ENCODE assay signal across 10 cellular contexts in the genomic region with DNA sequence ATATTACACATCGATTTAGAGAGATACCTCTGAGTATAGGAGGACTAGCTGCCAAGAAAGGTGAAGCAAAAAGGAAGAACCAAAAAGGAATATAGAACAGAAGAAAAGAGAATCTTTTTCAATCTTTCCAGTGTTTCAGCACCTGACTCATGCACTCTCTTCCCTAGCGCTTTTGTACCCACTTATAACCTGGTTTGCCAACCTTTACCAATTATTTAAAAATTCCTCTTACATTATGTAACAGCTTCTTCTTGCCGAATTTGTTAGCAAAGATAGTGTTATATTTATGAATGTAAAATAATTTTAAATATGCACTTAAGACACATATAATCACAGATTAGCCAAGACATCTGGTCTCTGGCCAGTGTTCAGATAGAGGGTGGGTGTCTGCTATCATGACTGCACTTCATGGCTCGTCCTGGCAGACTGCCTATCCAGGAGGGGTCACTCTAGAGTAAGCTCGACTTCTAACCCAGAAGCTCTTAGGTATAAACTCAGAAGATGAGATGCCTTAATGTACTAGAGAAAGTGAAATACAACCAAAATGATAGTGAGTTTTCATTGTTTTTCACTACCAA.
A peak's percentile ranks its signal among the peaks of the same experiment; 100 is the strongest.
DNase-seq lines count a peak whose midpoint lies in the region; ATAC-seq and TF ChIP-seq lines count a peak whose summit lies in the region.
"Had no signal": no experiment of that assay in that cellular context is flagged by ENCODE, and none has a peak within 500 bp of the region (broad histone marks: within the 10 kb centered on the region; RNA-seq: fewer than 3 reads in every experiment).

No MANE protein-coding gene starts in this region.

- 39% methylated on average over 5 of the region's 5 CpGs for WGBS in suprapubic skin

- no peak for TF ChIP-seq POLR2A in suprapubic skin (IDR thresholded peaks at IDR 0.05)

- no peaks in the 10 kb centered on the region for H3K79me2 ChIP-seq in DOHH2 (ENCODE audit: control insufficient read depth, low read length)

- H3K27me3 ChIP-seq in DOHH2 (ENCODE audit: control insufficient read depth, low read length) (no peaks in the 10 kb centered on the region), suprapubic skin (no peaks in the 10 kb centered on the region)

- in situ Hi-C loops in astrocyte of the cerebellum (cut with HindIII; ENCODE audit: low sequenced_read_pairs) = no loop called here

- H3K9me2 ChIP-seq in DOHH2 (replicated peaks; ENCODE audit: control insufficient read depth, low read length) = no peaks in the 10 kb centered on the region

- no peak overlapping the region for H3K4me3 ChIP-seq in DOHH2 (ENCODE audit: low read length)
- no peak overlapping the region for H3K4me3 ChIP-seq in astrocyte of the cerebellum (ENCODE audit: low read depth, low read length)
- no peak overlapping the region for H3K4me3 ChIP-seq in suprapubic skin
- H3K4me3 ChIP-seq: smooth muscle cell had no signal

- POLR2A ChIA-PET in activated CD4-positive, alpha-beta memory T cell treated with anti-CD3 and anti-CD28 coated beads for 36 hours (lab: Charles Lee) = no interaction called here

- H3K9me3 ChIP-seq in DOHH2 (ENCODE audit: control insufficient read depth, insufficient read depth, low read length) = no peaks in the 10 kb centered on the region
- H3K9me3 ChIP-seq in suprapubic skin = no peaks in the 10 kb centered on the region

- no peaks in the 10 kb centered on the region for H3K9me3 Mint-ChIP-seq in activated CD4-positive, alpha-beta memory T cell treated with anti-CD3 and anti-CD28 coated beads for 36 hours
- H3K9me3 Mint-ChIP-seq: dendritic cell treated with granulocyte-macrophage colony-stimulating factor and Interleukin-4, amounts not matched to agents 40 ng/mL and 50 ng/mL, for 4 days had no signal

- H3K27ac ChIP-seq in DOHH2 (ENCODE audit: low read depth, low read length) = no peak overlapping the region
- no peak overlapping the region for H3K27ac ChIP-seq in suprapubic skin

- TF ChIP-seq CTCF in DOHH2 (IDR thresholded peaks at IDR 0.05; ENCODE audit: low read depth, low read length, poor library complexity, severe bottlenecking) = peak; percentile 50
- peak; percentile 28 for TF ChIP-seq CTCF in astrocyte of the cerebellum (IDR thresholded peaks at IDR 0.05; ENCODE audit: low read depth, low read length, missing control alignments)
- no peak for TF ChIP-seq CTCF in suprapubic skin (IDR thresholded peaks at IDR 0.05)

- ATAC-seq in left lobe of liver = peak; percentile 71

- H3K4me1 Mint-ChIP-seq in activated CD4-positive, alpha-beta memory T cell treated with anti-CD3 and anti-CD28 coated beads for 36 hours (ENCODE audit: low read depth) = peaks cover under 1% of the 10 kb centered on the region

- H3K4me2 ChIP-seq in DOHH2 (ENCODE audit: low read length) = no peak overlapping the region
- H3K4me2 ChIP-seq: smooth muscle cell had no signal

- no peak overlapping the region for H3K4me3 Mint-ChIP-seq in activated CD4-positive, alpha-beta memory T cell treated with anti-CD3 and anti-CD28 coated beads for 36 hours
- H3K4me3 Mint-ChIP-seq: dendritic cell treated with granulocyte-macrophage colony-stimulating factor and Interleukin-4, amounts not matched to agents 40 ng/mL and 50 ng/mL, for 4 days had no signal

- peaks cover 5% of the 10 kb centered on the region; the same call in 1 of the 2 replicates for H3F3A ChIP-seq in DOHH2 (ENCODE audit: control insufficient read depth, insufficient read depth)

- CTCF ChIA-PET in activated CD4-positive, alpha-beta memory T cell treated with anti-CD3 and anti-CD28 coated beads for 36 hours (lab: Charles Lee) = interaction anchor here (1.4 kb wide), 1 partner anchor 21 kb away, joined by 3 read pairs; no protein-coding TSS in a partner anchor

- H3K4me1 ChIP-seq in DOHH2 (ENCODE audit: control insufficient read depth, low read length) (no peaks in the 10 kb centered on the region), suprapubic skin (peaks cover 14% of the 10 kb centered on the region)

- H4K20me1 ChIP-seq in DOHH2 (ENCODE audit: control insufficient read depth, insufficient read depth, low read depth, low read length) = no peaks in the 10 kb centered on the region

- no peak for TF ChIP-seq EP300 in suprapubic skin (IDR thresholded peaks at IDR 0.05)

- peak; percentile 29 for DNase-seq in HT1080 (ENCODE audit: low read depth)
- DNase-seq in astrocyte of the cerebellum (ENCODE audit: low read depth) = no peak
- DNase-seq in left lobe of liver (ENCODE audit: low spot score) = peak; percentile 54
- DNase-seq in NCI-H446 treated with DMSO at 0.1 percent for 48 hours (lab: John Stamatoyannopoulos, UW) = no peak
- DNase-seq in suprapubic skin (ENCODE audit: low spot score in 2 of 2) = no peak
- no peak for DNase-seq in SHP77 (lab: John Stamatoyannopoulos, UW)
- DNase-seq in activated CD4-positive, alpha-beta memory T cell treated with anti-CD3 and anti-CD28 coated beads for 36 hours = no peak

- H3K27me3 Mint-ChIP-seq in activated CD4-positive, alpha-beta memory T cell treated with anti-CD3 and anti-CD28 coated beads for 36 hours = no peaks in the 10 kb centered on the region
- H3K27me3 Mint-ChIP-seq: dendritic cell treated with granulocyte-macrophage colony-stimulating factor and Interleukin-4, amounts not matched to agents 40 ng/mL and 50 ng/mL, for 4 days had no signal

- H3K36me3 Mint-ChIP-seq in activated CD4-positive, alpha-beta memory T cell treated with anti-CD3 and anti-CD28 coated beads for 36 hours = peaks cover 7% of the 10 kb centered on the region

- H3K27ac Mint-ChIP-seq in activated CD4-positive, alpha-beta memory T cell treated with anti-CD3 and anti-CD28 coated beads for 36 hours = no peak overlapping the region
- H3K27ac Mint-ChIP-seq: dendritic cell treated with granulocyte-macrophage colony-stimulating factor and Interleukin-4, amounts not matched to agents 40 ng/mL and 50 ng/mL, for 4 days had no signal

- intact Hi-C loops in activated CD4-positive, alpha-beta memory T cell treated with anti-CD3 and anti-CD28 coated beads for 36 hours (cut with micrococcal nuclease) = no loop called here

- H3K36me3 ChIP-seq in DOHH2 (ENCODE audit: control insufficient read depth, low read length) = peaks cover 5% of the 10 kb centered on the region
- H3K36me3 ChIP-seq in suprapubic skin = peaks cover under 1% of the 10 kb centered on the region

Comparison
In these comparisons a context has a peak if more than half of its experiments do, and no peak if none do; other contexts are left out.
1. CTCF ChIP-seq: peak in DOHH2 (single experiment) and astrocyte of the cerebellum (single experiment); none in suprapubic skin (0 of 2).
2. DNase-seq: peak in HT1080 (single experiment) and left lobe of liver (single experiment); none in astrocyte of the cerebellum (single experiment), NCI-H446 treated with DMSO at 0.1 percent for 48 hours (single experiment), suprapubic skin (0 of 2), SHP77 (0 of 2) and activated CD4-positive, alpha-beta memory T cell treated with anti-CD3 and anti-CD28 coated beads for 36 hours (single experiment).